Comparison of ENCODE assay signal across 24 cellular contexts in genomic region chr16:74877706-74878105, GRCh38.
"Had no signal": no experiment of that assay in that cellular context is flagged by ENCODE, and none has a peak within 500 bp of the region (broad histone marks: within the 10 kb centered on the region; RNA-seq: fewer than 3 reads in every experiment).

No MANE protein-coding gene starts in this region.

- H3K36me3 ChIP-seq: ovary, uterus had no signal

- H3K27ac ChIP-seq: gastrocnemius medialis, lower lobe of right lung, ovary, transverse colon, upper lobe of right lung, uterus had no signal

- H3K4me3 ChIP-seq: gastrocnemius medialis, lower lobe of right lung, ovary, smooth muscle cell, transverse colon, upper lobe of right lung, uterus had no signal

- H3K4me3 Mint-ChIP-seq: endodermal cell, natural killer cell had no signal

- H3K27ac Mint-ChIP-seq: endodermal cell, natural killer cell had no signal

- H3K9me3 Mint-ChIP-seq: endodermal cell, natural killer cell had no signal

- H3K27me3 ChIP-seq: gastrocnemius medialis, ovary, transverse colon, upper lobe of right lung, uterus had no signal

- H3K4me1 ChIP-seq: gastrocnemius medialis, lower lobe of right lung, transverse colon, upper lobe of right lung, uterus had no signal

- DNase-seq: effector CD8-positive, alpha-beta T cell; endodermal cell; erythroblast; foreskin fibroblast; gastrocnemius medialis; head of caudate nucleus; left ventricle myocardium superior; lower lobe of right lung; natural killer cell; occipital lobe; ovary; posterior cingulate gyrus; stimulated activated CD4-positive, alpha-beta T cell treated with anti-CD3 and anti-CD28 coated beads, Interleukin-12 subunit alpha, Interleukin-12 subunit beta, amount 100 ng/mL, for 4 hours; stimulated activated CD4-positive, alpha-beta T cell treated with anti-CD3 and anti-CD28 coated beads, Interleukin-1b, Interleukin-23, amount 100 ng/mL, for 48 hours; stimulated activated CD4-positive, alpha-beta T cell treated with anti-CD3 and anti-CD28 coated beads, Interleukin-4, amount 100 ng/mL, for 1 hour; stimulated activated CD8-positive, alpha-beta memory T cell treated with anti-CD3 and anti-CD28 coated beads, Interleukin-4, amount 100 ng/mL, for 48 hours; stimulated activated naive CD4-positive, alpha-beta T cell treated with Interleukin-2 at 50 U/mL for 16 hours; transverse colon; upper lobe of right lung; uterus had no signal

- H3K9me3 ChIP-seq: gastrocnemius medialis, lower lobe of right lung, ovary, transverse colon, upper lobe of right lung, uterus had no signal

- H3K4me1 Mint-ChIP-seq: natural killer cell had no signal

- ATAC-seq: gastrocnemius medialis, left ventricle myocardium superior, lower lobe of right lung, natural killer cell, sciatic nerve, upper lobe of right lung had no signal

- FAIRE-seq: colon, keratinocyte had no signal
